8 cellular contexts compared by ENCODE assay signal in genomic region chr12:120536064-120536791, GRCh38. TPM values are rescaled to one million over a fixed set of nuclear protein-coding genes. Genes with fewer than 3 reads are reported as not detected.
DNase-seq lines count a peak whose midpoint lies in the region; ATAC-seq and TF ChIP-seq lines count a peak whose summit lies in the region.

No MANE protein-coding gene starts in this region.

- no peak overlapping the region for H4K8ac ChIP-seq in H9 (replicated peaks; ENCODE audit: insufficient read length, low read depth, low read length)

- H3K9me3 Mint-ChIP-seq in H9, result no peaks in the 10 kb centered on the region

- H2AFZ ChIP-seq in H9 (ENCODE audit: low read length), result no peak overlapping the region

- peaks cover 18 to 33% of the 10 kb centered on the region in 2 experiments for H3K4me1 Mint-ChIP-seq in H9

- no peak for ATAC-seq in HG03354 (IDR thresholded peaks at IDR 0.05; ENCODE audit: poor library complexity, severe bottlenecking, unreplicated experiment)

- H4K91ac ChIP-seq in H9 (ENCODE audit: insufficient read length, low read depth, low read length), result no peak overlapping the region

- no peak overlapping the region for H2BK12ac ChIP-seq in H9 (ENCODE audit: insufficient read length, low read depth, low read length)

- no peaks in the 10 kb centered on the region for H3K4me1 ChIP-seq in H9 (ENCODE audit: insufficient read depth, low read length)

- H3K4ac ChIP-seq in H9 (ENCODE audit: low read depth, low read length), result no peak overlapping the region

- peaks cover 9 to 31% (median 27%) of the 10 kb centered on the region in 3 experiments; a peak in 6 of 7 replicates for H3K36me3 Mint-ChIP-seq in H9 (ENCODE audit: insufficient read depth in 1 of 3, low read depth in 3 of 3)

- WGBS in H9 (ENCODE audit: extremely low coverage, insufficient read length, low lambda C conversion rate), result no CpG with 5 or more reads among the region's 13 CpGs

- H2BK15ac ChIP-seq in H9 (ENCODE audit: low read depth, low read length), result no peak overlapping the region

- H3K23me2 ChIP-seq in H9 (ENCODE audit: insufficient read length, low read depth, low read length, poor library complexity, severe bottlenecking), result peaks cover 6% of the 10 kb centered on the region

- no peak overlapping the region for H3K27ac ChIP-seq in H9 (ENCODE audit: insufficient read length, low read depth, low read length)

- no peak overlapping the region for H3K56ac ChIP-seq in H9 (ENCODE audit: insufficient read length, low read depth, low read length)

- no peak overlapping the region for H2BK20ac ChIP-seq in H9 (ENCODE audit: low read depth, low read length, poor library complexity, severe bottlenecking)

- H3K27me3 Mint-ChIP-seq in H9 (ENCODE audit: low read depth), result no peaks in the 10 kb centered on the region

- peak overlapping the region; percentile 71 to 85 for H3K4me3 ChIP-seq in foreskin fibroblast (ENCODE audit: low read depth in 1 of 2, low read length in 2 of 2)

- H3K18ac ChIP-seq in H9 (ENCODE audit: insufficient read length, low read depth, low read length), result no peak overlapping the region

- peaks cover 2% of the 10 kb centered on the region for H4K20me1 ChIP-seq in H9 (ENCODE audit: control insufficient read depth, insufficient read depth, insufficient read length)

- TF ChIP-seq CTCF in H9 (conservative IDR thresholded peaks at IDR 0.05), result no peak
- no peak for TF ChIP-seq CTCF in foreskin fibroblast (IDR thresholded peaks at IDR 0.05; ENCODE audit: low read depth, low read length)

- no peak overlapping the region for H2BK5ac ChIP-seq in H9 (ENCODE audit: insufficient read length, low read length)

- H3K4me2 ChIP-seq in H9 (ENCODE audit: insufficient read depth, insufficient read length, low read length), result peak overlapping the region; percentile 79

- H3K4me3 Mint-ChIP-seq in H9, result peak overlapping the region; percentile 94 to 95

- no peaks in the 10 kb centered on the region for H3K79me1 ChIP-seq in H9 (ENCODE audit: insufficient read depth, low read depth, low read length, poor library complexity, severe bottlenecking)

- no peak overlapping the region for H4K5ac ChIP-seq in H9 (ENCODE audit: insufficient read length, low read depth, low read length)

- no peak overlapping the region for H3K23ac ChIP-seq in H9 (ENCODE audit: insufficient read length, low read depth, low read length)

- peak overlapping the region in 2 of 3 experiments; percentile 72 to 84; a peak in 3 of 7 replicates for H3K27ac Mint-ChIP-seq in H9

- peaks cover 43% of the 10 kb centered on the region; the same call in 1 of the 2 replicates for H3K79me2 ChIP-seq in H9 (ENCODE audit: insufficient read depth, low read length)

- H2AK5ac ChIP-seq in H9 (ENCODE audit: insufficient read length, low read length), result no peak overlapping the region

- no peak overlapping the region for H2BK120ac ChIP-seq in H9 (ENCODE audit: low read depth, low read length, poor library complexity, severe bottlenecking)

- H3K27me3 ChIP-seq in H9 (ENCODE audit: insufficient read depth, low read length), result no peaks in the 10 kb centered on the region

- no peak overlapping the region for H3T11ph ChIP-seq in H9 (ENCODE audit: low read length)

- no peak overlapping the region for H3K14ac ChIP-seq in H9 (ENCODE audit: insufficient read depth, low read length)

- DNase-seq in H9 (no peak), foreskin fibroblast (no peak), NCI-H2081 treated with DMSO at 0.1 percent for 48 hours (lab: John Stamatoyannopoulos, UW) (no peak), amygdala (lab: John Stamatoyannopoulos, UW) (no peak), AG20443 (ENCODE audit: low spot score) (no peak)
- DNase-seq in activated CD4-positive, alpha-beta T cell treated with anti-CD3 and anti-CD28 coated beads, Interleukin-2, amount 50 U/mL, for 1 hour, result peak; percentile 24
- peak; percentile 13 to 23 for DNase-seq in stimulated activated CD4-positive, alpha-beta T cell treated with anti-CD3 and anti-CD28 coated beads, Interleukin-2, amount 100 ng/mL, for 24 hours

- no peaks in the 10 kb centered on the region for H3K9me3 ChIP-seq in H9 (ENCODE audit: control insufficient read depth, low read depth, low read length)

- no peak overlapping the region for H3K9ac ChIP-seq in H9 (ENCODE audit: extremely low read depth, insufficient read length, low read length)

RNA-seq across cellular contexts. Expression of gene RNF10, which starts 2.1 kb away (rescaled TPM):
- 153 and 157 TPM in 2 replicates for total RNA-seq in H9 (2021)

RNA-seq across cellular contexts. Expression of gene COQ5, which starts 7.3 kb away (rescaled TPM):
- total RNA-seq in H9 (2021), result 31.3 and 34.8 TPM in 2 replicates

RNA-seq across cellular contexts. Expression of gene DYNLL1, which starts 40.3 kb away (rescaled TPM):
- 618 and 638 TPM in 2 replicates for total RNA-seq in H9 (2021)

RNA-seq across cellular contexts. Expression of gene POP5, which starts 45.0 kb away (rescaled TPM):
- total RNA-seq in H9 (2021), result 64.0 and 65.8 TPM in 2 replicates

Comparison
In these comparisons a context has a peak if more than half of its experiments do, and no peak if none do; other contexts are left out.
1. DNase-seq: peak in activated CD4-positive, alpha-beta T cell treated with anti-CD3 and anti-CD28 coated beads, Interleukin-2, amount 50 U/mL, for 1 hour (single experiment) and stimulated activated CD4-positive, alpha-beta T cell treated with anti-CD3 and anti-CD28 coated beads, Interleukin-2, amount 100 ng/mL, for 24 hours (2 of 2); none in H9 (single experiment), foreskin fibroblast (0 of 2), NCI-H2081 treated with DMSO at 0.1 percent for 48 hours (single experiment), amygdala (0 of 56) and AG20443 (single experiment).